In the genomic region with DNA sequence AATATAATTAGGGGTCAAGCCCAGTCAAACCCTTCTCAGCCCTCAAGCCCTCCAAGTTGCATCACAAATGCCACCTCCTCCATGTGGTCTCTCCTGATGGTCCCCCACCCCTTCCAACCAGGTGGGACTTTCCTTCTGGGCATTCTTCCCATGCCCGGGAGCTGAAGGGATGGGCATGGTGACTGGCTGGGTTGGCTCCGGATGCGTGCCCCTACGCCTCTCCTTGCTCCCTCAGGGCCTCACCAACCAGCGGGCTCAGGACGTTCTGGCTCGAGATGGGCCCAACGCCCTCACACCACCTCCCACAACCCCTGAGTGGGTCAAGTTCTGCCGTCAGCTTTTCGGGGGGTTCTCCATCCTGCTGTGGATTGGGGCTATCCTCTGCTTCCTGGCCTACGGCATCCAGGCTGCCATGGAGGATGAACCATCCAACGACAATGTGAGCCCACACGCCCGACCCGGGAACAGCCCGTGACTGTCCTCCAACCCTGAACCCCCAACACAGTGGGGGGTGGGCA, we compare ENCODE assay signal across 23 cellular contexts. TPM values are rescaled to one million over a fixed set of nuclear protein-coding genes. Genes with fewer than 3 reads are reported as not detected.
"Had no signal": no experiment of that assay in that cellular context is flagged by ENCODE, and none has a peak within 500 bp of the region (broad histone marks: within the 10 kb centered on the region; RNA-seq: fewer than 3 reads in every experiment).

No MANE protein-coding gene starts in this region.

- H3K4me1 ChIP-seq: pancreas, right lobe of liver, uterus had no signal

- H3K4me3 Mint-ChIP-seq: immature natural killer cell, natural killer cell, neural progenitor cell had no signal

- H3K36me3 Mint-ChIP-seq: immature natural killer cell, natural killer cell had no signal

- H3K36me3 ChIP-seq: pancreas, right lobe of liver, thyroid gland, upper lobe of left lung, uterus had no signal

- H3K27me3 ChIP-seq: neural progenitor cell, pancreas, right lobe of liver, thyroid gland, upper lobe of left lung, uterus had no signal

- DNase-seq: effector memory CD4-positive, alpha-beta T cell; immature natural killer cell; left cardiac atrium; mucosa of descending colon; natural killer cell; occipital lobe; pancreas; retina; right lobe of liver; stimulated activated CD4-positive, alpha-beta T cell treated with anti-CD3 and anti-CD28 coated beads, Interleukin-12 subunit alpha, Interleukin-12 subunit beta, amount 100 ng/mL, for 4 hours; stimulated activated naive CD4-positive, alpha-beta T cell; stomach; thyroid gland; upper lobe of left lung; uterus had no signal

- H3K27ac ChIP-seq: neural progenitor cell, pancreas, right lobe of liver, skin epidermis, stomach, thyroid gland, upper lobe of left lung, uterus had no signal

- H3K9me3 Mint-ChIP-seq: immature natural killer cell, natural killer cell, neural progenitor cell had no signal

- H2AFZ ChIP-seq: neural progenitor cell had no signal

- H3K4me1 Mint-ChIP-seq: immature natural killer cell, natural killer cell had no signal

- H3K9ac ChIP-seq: neural progenitor cell had no signal

- H3K9me3 ChIP-seq: mucosa of descending colon, pancreas, right lobe of liver, stomach, thyroid gland, upper lobe of left lung, uterus had no signal

- H3K4me3 ChIP-seq: mucosa of descending colon, neural progenitor cell, pancreas, right lobe of liver, skin epidermis, stomach, thyroid gland, upper lobe of left lung, uterus had no signal

- H3K4me2 ChIP-seq: neural progenitor cell had no signal

- H3K27ac Mint-ChIP-seq: immature natural killer cell, natural killer cell, neural progenitor cell, progenitor cell of endocrine pancreas had no signal

RNA-seq across cellular contexts. Expression of a gene that starts 7.5 kb away (rescaled TPM):
- total RNA-seq: fibroblast of villous mesenchyme, lung microvascular endothelial cell, natural killer cell, progenitor cell of endocrine pancreas had no signal
- polyA plus RNA-seq: immature natural killer cell, keratinocyte had no signal

RNA-seq across cellular contexts. Expression of a gene that starts 28.4 kb away (rescaled TPM):
- total RNA-seq: esophagus mucosa, fibroblast of villous mesenchyme, liver, lung microvascular endothelial cell, natural killer cell, pancreas, progenitor cell of endocrine pancreas, right lobe of liver, thyroid gland had no signal
- polyA plus RNA-seq: immature natural killer cell, keratinocyte, liver, pancreas had no signal

RNA-seq across cellular contexts. Expression of a gene that starts 41.7 kb away (rescaled TPM):
- total RNA-seq: esophagus mucosa, fibroblast of villous mesenchyme, liver, lung microvascular endothelial cell, natural killer cell, pancreas, progenitor cell of endocrine pancreas, right lobe of liver, thyroid gland, upper lobe of left lung had no signal
- polyA plus RNA-seq: immature natural killer cell, keratinocyte, liver had no signal

RNA-seq across cellular contexts. Expression of a gene that starts 53.1 kb away (rescaled TPM):
- total RNA-seq: esophagus mucosa, fibroblast of villous mesenchyme, lung microvascular endothelial cell, natural killer cell, stomach had no signal
- polyA plus RNA-seq: immature natural killer cell, keratinocyte had no signal
